ENCODE assay signal across 32 cellular contexts in the genomic region with DNA sequence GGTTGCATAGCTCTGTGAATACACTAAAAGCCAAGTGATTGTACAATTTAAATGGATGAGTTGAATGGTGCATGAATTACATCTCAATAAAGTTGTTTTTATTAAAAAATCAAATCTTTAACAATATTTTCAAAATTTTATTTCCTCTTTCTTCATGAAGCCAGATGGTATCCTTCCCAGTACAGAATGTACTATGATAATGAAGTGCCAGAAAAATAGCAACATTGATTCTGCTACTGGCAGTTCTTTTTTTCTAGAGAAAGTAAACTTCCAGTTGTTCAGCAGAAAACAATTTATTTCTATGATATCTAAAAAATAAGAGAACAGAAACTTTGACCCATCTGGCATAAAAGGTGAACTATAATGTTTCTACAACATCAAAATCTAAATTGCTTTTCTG.
"Had no signal": no experiment of that assay in that cellular context is flagged by ENCODE, and none has a peak within 500 bp of the region (broad histone marks: within the 10 kb centered on the region; RNA-seq: fewer than 3 reads in every experiment).

No MANE protein-coding gene starts in this region.

- H3K27ac ChIP-seq: adrenal gland, ascending aorta, brain microvascular endothelial cell, breast epithelium, cardiac muscle cell had no signal

- H3K27me3 ChIP-seq: adrenal gland, ascending aorta, brain microvascular endothelial cell, breast epithelium, cardiac muscle cell had no signal

- H3K4me3 ChIP-seq: adrenal gland, ascending aorta, breast epithelium, cardiac muscle cell had no signal

- H3K9me3 ChIP-seq: adrenal gland, ascending aorta, breast epithelium had no signal

- H3K4me1 ChIP-seq: ascending aorta, breast epithelium had no signal

- ATAC-seq: activated naive CD4-positive, alpha-beta T cell treated with anti-CD3 and anti-CD28 coated beads, Interleukin-2, amount 50 U/mL, for 72 hours; activated naive CD8-positive, alpha-beta T cell treated with anti-CD3 and anti-CD28 coated beads, Interleukin-2, amount 50 U/mL, for 24 hours; activated T-cell treated with anti-CD3 and anti-CD28 coated beads, Interleukin-2, amount 50 U/mL, for 4 hours; activated T-cell treated with anti-CD3 and anti-CD28 coated beads, Interleukin-2, amount 50 U/mL, for 72 hours; activated T-helper 17 cell treated with anti-CD3 and anti-CD28 coated beads, Interleukin-2, amount 50 U/mL, for 72 hours had no signal

- DNase-seq: activated effector memory CD4-positive, alpha-beta T cell treated with anti-CD3 and anti-CD28 coated beads, Interleukin-2, amount 50 U/mL, for 16 hours; activated effector memory CD4-positive, alpha-beta T cell treated with Interleukin-2 at 50 U/mL for 16 hours; activated gamma-delta T cell; activated gamma-delta T cell treated with Interleukin-2 at 50 U/mL for 16 hours; activated naive CD4-positive, alpha-beta T cell; activated naive CD4-positive, alpha-beta T cell treated with anti-CD3 and anti-CD28 coated beads for 36 hours; activated naive CD4-positive, alpha-beta T cell treated with anti-CD3 and anti-CD28 coated beads, Interleukin-2, amount 10 ng/mL, durations not matched to agents 7 days and 5 days; activated naive CD4-positive, alpha-beta T cell treated with anti-CD3 and anti-CD28 coated beads, Interleukin-2, amount 50 U/mL, for 16 hours; activated naive CD4-positive, alpha-beta T cell treated with Interleukin-2 at 50 U/mL for 16 hours; activated naive CD8-positive, alpha-beta T cell treated with anti-CD3 and anti-CD28 coated beads for 36 hours; activated naive CD8-positive, alpha-beta T cell treated with anti-CD3 and anti-CD28 coated beads, Interleukin-2, amount 10 ng/mL, durations not matched to agents 7 days and 5 days; activated naive CD8-positive, alpha-beta T cell treated with anti-CD3 and anti-CD28 coated beads, Interleukin-2, amount 50 U/mL, for 24 hours; activated T-cell treated with anti-CD3 and anti-CD28 coated beads for 4 hours; activated T-cell treated with anti-CD3 and anti-CD28 coated beads, Interleukin-2, amount 50 U/mL, for 1 hour; activated T-cell treated with anti-CD3 and anti-CD28 coated beads, Interleukin-2, amount 50 U/mL, for 24 hours; activated T-cell treated with anti-CD3 and anti-CD28 coated beads, Interleukin-2, amount 50 U/mL, for 4 hours; activated T-cell treated with anti-CD3 and anti-CD28 coated beads, Interleukin-2, amount 50 U/mL, for 48 hours; activated T-cell treated with anti-CD3 and anti-CD28 coated beads, Interleukin-2, amount 50 U/mL, for 72 hours; adrenal gland; amniotic stem cell; amygdala; anterior cingulate cortex; aorta; brain microvascular endothelial cell; caudate nucleus; central memory CD4-positive, alpha-beta T cell; cerebellar nuclear complex had no signal

- H3K36me3 ChIP-seq: adrenal gland, ascending aorta, brain microvascular endothelial cell, breast epithelium had no signal
